In the genomic region with DNA sequence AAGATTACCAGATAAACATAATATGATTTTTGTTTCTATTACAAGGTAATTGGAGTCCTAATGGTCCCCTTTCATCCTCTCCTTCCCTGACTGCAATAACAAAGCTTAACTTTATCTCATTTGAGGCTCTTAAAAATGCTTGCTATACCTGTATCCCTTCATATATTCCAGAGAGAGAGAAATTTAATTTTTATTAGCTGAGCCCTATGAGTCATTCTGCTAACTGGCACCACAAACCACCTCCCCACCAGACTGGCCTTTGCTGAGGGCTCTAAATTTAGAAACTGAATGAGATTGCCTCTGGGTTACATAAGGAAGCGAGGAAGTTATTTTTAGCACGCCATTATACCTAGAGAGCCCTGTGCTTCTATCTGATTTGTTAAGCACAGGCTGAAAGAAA, we compare ENCODE assay signal across 8 cellular contexts. TPM values are rescaled to one million over a fixed set of nuclear protein-coding genes. Genes with fewer than 3 reads are reported as not detected.
DNase-seq lines count a peak whose midpoint lies in the region; ATAC-seq, FAIRE-seq and TF ChIP-seq lines count a peak whose summit lies in the region.

No MANE protein-coding gene starts in this region.

- no peaks in the 10 kb centered on the region for H3K4me1 Mint-ChIP-seq in activated T-cell treated with anti-CD3 and anti-CD28 coated beads, Interleukin-2, amount 50 U/mL, for 72 hours (ENCODE audit: low read depth)

- CTCF ChIA-PET in GM12878 (lab: Yijun Ruan, JAX), result no interaction called here

- no peak overlapping the region for H3K4ac ChIP-seq in mesendoderm (ENCODE audit: low read depth, low read length)

- no peak overlapping the region for H2AK5ac ChIP-seq in mesendoderm (ENCODE audit: low read length)

- no peak overlapping the region for H3K56ac ChIP-seq in mesendoderm (ENCODE audit: low read length)

- no peak overlapping the region for H3K23ac ChIP-seq in mesendoderm (ENCODE audit: low read length)

- SMC1A ChIA-PET in GM12878 (lab: Charles Lee; ENCODE audit: uncharacterized antibody, unreplicated experiment), result no interaction called here

- in situ Hi-C loops in GM12878 (cut with MboI), result no loop called here

- no peaks in the 10 kb centered on the region for H3K9me3 ChIP-seq in GM12878 (replicated peaks; ENCODE audit: control insufficient read depth, insufficient read depth, low read length)

- no peaks in the 10 kb centered on the region for H4K20me1 ChIP-seq in GM12878 (ENCODE audit: control insufficient read depth, insufficient read depth)

- no peaks in the 10 kb centered on the region for H3K9me3 Mint-ChIP-seq in activated T-cell treated with anti-CD3 and anti-CD28 coated beads, Interleukin-2, amount 50 U/mL, for 72 hours

- H4K8ac ChIP-seq in mesendoderm (ENCODE audit: low read depth, low read length), result no peak overlapping the region

- intact Hi-C loops in GM12878 (cut with micrococcal nuclease; ENCODE audit: unreplicated experiment), result no loop called here

- H3K4me3 Mint-ChIP-seq in activated T-cell treated with anti-CD3 and anti-CD28 coated beads, Interleukin-2, amount 50 U/mL, for 72 hours, result no peak overlapping the region

- H3K36me3 ChIP-seq in GM12878 (ENCODE audit: control insufficient read depth in 2 of 2, insufficient read depth in 2 of 2, low read length in 1 of 2) (no peaks in the 10 kb centered on the region), mesendoderm (ENCODE audit: control insufficient read depth, insufficient read depth, low read length) (no peaks in the 10 kb centered on the region)

- no peak for TF ChIP-seq EP300 in GM12878 (IDR thresholded peaks at IDR 0.05; ENCODE audit: borderline replicate concordance in 1 of 2, control insufficient read depth in 1 of 2, low read depth in 2 of 2, low read length in 2 of 2)

- POLR2A ChIA-PET in GM12878 (lab: Charles Lee), result no interaction called here

- FAIRE-seq in GM12878 (lab: Jason Lieb, UNC), result no peak

- TF ChIP-seq RAD21 in GM12878 (IDR thresholded peaks at IDR 0.05; ENCODE audit: insufficient read depth, low read depth, low read length), result no peak

- H3K27me3 ChIP-seq in GM12878 (replicated peaks in 1 of 2; ENCODE audit: control insufficient read depth in 2 of 2, insufficient read depth in 2 of 2, low read length in 1 of 2) (no peaks in the 10 kb centered on the region), mesendoderm (ENCODE audit: insufficient read depth, low read length, poor library complexity) (no peaks in the 10 kb centered on the region)

- no peaks in the 10 kb centered on the region for H3K79me1 ChIP-seq in mesendoderm (ENCODE audit: low read length)

- H3K18ac ChIP-seq in mesendoderm (ENCODE audit: low read length), result no peak overlapping the region

- no peak overlapping the region for H2BK120ac ChIP-seq in mesendoderm (ENCODE audit: low read depth, low read length)

- no peak for TF ChIP-seq POLR2A in GM12878 (IDR thresholded peaks at IDR 0.05; ENCODE audit: low read depth, low read length)

- peak; percentile 62 for ATAC-seq in GM21619 (IDR thresholded peaks at IDR 0.05; ENCODE audit: unreplicated experiment)
- peak; percentile 62 for ATAC-seq in GM12878
- ATAC-seq in activated T-cell treated with anti-CD3 and anti-CD28 coated beads, Interleukin-2, amount 50 U/mL, for 72 hours (replicated peaks in 1 of 2), result no peak
- no peak for ATAC-seq in GM19397 (IDR thresholded peaks at IDR 0.05; ENCODE audit: unreplicated experiment)

- H3K36me3 Mint-ChIP-seq in activated T-cell treated with anti-CD3 and anti-CD28 coated beads, Interleukin-2, amount 50 U/mL, for 72 hours (ENCODE audit: insufficient read depth in 2 of 2), result no peaks in the 10 kb centered on the region

- TF ChIP-seq CTCF in AG09319 (IDR thresholded peaks at IDR 0.05; ENCODE audit: low read depth, low read length) (no peak), GM12878 (IDR thresholded peaks at IDR 0.05 in 2 of 3, conservative IDR thresholded peaks at IDR 0.05 in 1 of 3; ENCODE audit: control insufficient read depth in 2 of 3, extremely low read depth in 1 of 3, insufficient read depth in 1 of 3, low read depth in 3 of 3, low read length in 3 of 3) (no peak)

- no peaks in the 10 kb centered on the region for H3K4me1 ChIP-seq in GM12878 (ENCODE audit: control insufficient read depth, insufficient read depth, low read length)
- H3K4me1 ChIP-seq in mesendoderm (ENCODE audit: control insufficient read depth, low read depth, low read length), result no peaks in the 10 kb centered on the region

- H2BK5ac ChIP-seq in mesendoderm (ENCODE audit: low read length), result no peak overlapping the region

- H3K79me2 ChIP-seq in GM12878 (ENCODE audit: control insufficient read depth, insufficient read depth, low read length), result no peaks in the 10 kb centered on the region
- no peaks in the 10 kb centered on the region for H3K79me2 ChIP-seq in mesendoderm (ENCODE audit: control insufficient read depth, insufficient read depth, low read length)

- RAD21 ChIA-PET in GM12878 (lab: Charles Lee; ENCODE audit: unreplicated experiment), result no interaction called here

- no peak overlapping the region for H2BK15ac ChIP-seq in mesendoderm (replicated peaks; ENCODE audit: low read depth)

- no peak overlapping the region for H4K5ac ChIP-seq in mesendoderm (ENCODE audit: low read length)

- no peak overlapping the region for H3K4me2 ChIP-seq in GM12878 (ENCODE audit: control insufficient read depth, insufficient read depth)
- H3K4me2 ChIP-seq in mesendoderm (ENCODE audit: low read length), result no peak overlapping the region

- peak; percentile 46 for DNase-seq in AG09319 (ENCODE audit: extremely low read depth, low read depth)
- DNase-seq in NCI-H1694 (lab: John Stamatoyannopoulos, UW), result peak; percentile 7
- DNase-seq in GM12878 (ENCODE audit: low read depth, low spot score), result no peak
- peak; percentile 41 for DNase-seq in mesendoderm
- no peak for DNase-seq in activated CD4-positive, alpha-beta T cell treated with anti-CD3 and anti-CD28 coated beads for 4 hours
- DNase-seq in activated T-cell treated with anti-CD3 and anti-CD28 coated beads, Interleukin-2, amount 50 U/mL, for 72 hours, result no peak

- H3K9ac ChIP-seq in GM12878 (ENCODE audit: control insufficient read depth, insufficient read depth, low read length) (no peak overlapping the region), mesendoderm (ENCODE audit: low read length) (no peak overlapping the region)

- WGBS in GM12878 (ENCODE audit: insufficient coverage, insufficient replicate concordance, low lambda C conversion rate, missing lambda C conversion rate), result 0% methylated on average over 2 of the region's 2 CpGs
- no CpG with 5 or more reads among the region's 2 CpGs for WGBS in mesendoderm (ENCODE audit: extremely low coverage, insufficient coverage, low lambda C conversion rate)

- peaks cover 7% of the 10 kb centered on the region for H3K27me3 Mint-ChIP-seq in activated T-cell treated with anti-CD3 and anti-CD28 coated beads, Interleukin-2, amount 50 U/mL, for 72 hours (ENCODE audit: low read depth)

- no peak overlapping the region for H3K27ac Mint-ChIP-seq in activated T-cell treated with anti-CD3 and anti-CD28 coated beads, Interleukin-2, amount 50 U/mL, for 72 hours

- H3K4me3 ChIP-seq in GM12878 (no peak overlapping the region), mesendoderm (ENCODE audit: low read length) (no peak overlapping the region)

- BruUV-seq in GM12878 (replicated peaks; lab: Mats Ljungman, UMichigan), result no TSS peak

- H3K27ac ChIP-seq in GM12878 (ENCODE audit: control insufficient read depth, insufficient read depth) (no peak overlapping the region), mesendoderm (ENCODE audit: low read depth, low read length) (no peak overlapping the region)

- H2AFZ ChIP-seq in GM12878 (ENCODE audit: control insufficient read depth, low read depth, low read length), result no peak overlapping the region

TF ChIP-seq in GM12878, 131 proteins besides CTCF, POLR2A, EP300 and RAD21:
- no peak for TF ChIP-seq ZNF217 (IDR thresholded peaks at IDR 0.05)
- TF ChIP-seq FOXM1 (IDR thresholded peaks at IDR 0.05; ENCODE audit: low read depth, low read length), result no peak
- TF ChIP-seq NRF1 (conservative IDR thresholded peaks at IDR 0.05; ENCODE audit: low read depth, low read length), result no peak
TF ChIP-seq in GM12878: peak in this region for 0.

RNA-seq across cellular contexts. Expression of gene CBLL2, which starts 27.4 kb away (rescaled TPM):
- 0.25 and 0.76 TPM in 2 replicates for total RNA-seq in GM12878 (2013; cell fraction: nucleolus; rRNA removed)
- total RNA-seq in GM12878 (2014; rRNA removed) (0.17 TPM in 1 of 2 replicates, not detected in the other), GM12878 (2014; rRNA removed; fragmentation: Illumina TruSeq; extraction: Trizol) (not detected in 2 replicates), GM12878 (2021) (not detected in 2 replicates)
- not detected for polyA plus RNA-seq in GM12878 (2011; ENCODE audit: low read depth)
- polyA plus RNA-seq in GM12878 (2011; rRNA removed) (0.12 and 0.14 TPM in 2 replicates), GM12878 (2014; fragmentation: Illumina TruSeq; extraction: Trizol) (not detected in 2 replicates), GM12878 (2014; fragmentation: Nextera tagmentation; extraction: Ambion mirVana) (not detected), GM12878 (2014; rRNA removed) (not detected in 2 replicates), GM12878 (2016; fragmentation: Nextera tagmentation; extraction: Ambion mirVana) (not detected)
- polyA plus RNA-seq in GM12878 (2011; cell fraction: cytosol; rRNA removed), result not detected in 2 replicates
- 0.35 and 0.49 TPM in 2 replicates for polyA plus RNA-seq in GM12878 (2011; cell fraction: nucleus; rRNA removed)
- polyA plus RNA-seq in GM12878 (2012), result not detected in 2 replicates
- 1.3 and 1.5 TPM in 2 replicates for polyA minus RNA-seq in GM12878 (2011; rRNA and poly(A)+ RNA removed)
- not detected in 2 replicates for polyA minus RNA-seq in GM12878 (2011; cell fraction: cytosol; rRNA and poly(A)+ RNA removed)
- 2.5 and 3.4 TPM in 2 replicates for polyA minus RNA-seq in GM12878 (2011; cell fraction: nucleus; rRNA and poly(A)+ RNA removed)
- polyA plus RNA-seq in mesendoderm (2013, experiment 1 of 2), result not detected
- not detected for polyA plus RNA-seq in mesendoderm (2013, experiment 2 of 2)
- total RNA-seq in activated T-cell treated with anti-CD3 and anti-CD28 coated beads, Interleukin-2, amount 50 U/mL, for 72 hours, result not detected

Comparison
In these comparisons a context has a peak if more than half of its experiments do, and no peak if none do; other contexts are left out.
1. DNase-seq: peak in AG09319 (single experiment), NCI-H1694 (single experiment) and mesendoderm (single experiment); none in GM12878 (single experiment), activated CD4-positive, alpha-beta T cell treated with anti-CD3 and anti-CD28 coated beads for 4 hours (0 of 2) and activated T-cell treated with anti-CD3 and anti-CD28 coated beads, Interleukin-2, amount 50 U/mL, for 72 hours (0 of 2).
2. ATAC-seq: peak in GM21619 (single experiment) and GM12878 (single experiment); none in activated T-cell treated with anti-CD3 and anti-CD28 coated beads, Interleukin-2, amount 50 U/mL, for 72 hours (0 of 2) and GM19397 (single experiment).